8 cellular contexts compared by ENCODE assay signal in the genomic region with DNA sequence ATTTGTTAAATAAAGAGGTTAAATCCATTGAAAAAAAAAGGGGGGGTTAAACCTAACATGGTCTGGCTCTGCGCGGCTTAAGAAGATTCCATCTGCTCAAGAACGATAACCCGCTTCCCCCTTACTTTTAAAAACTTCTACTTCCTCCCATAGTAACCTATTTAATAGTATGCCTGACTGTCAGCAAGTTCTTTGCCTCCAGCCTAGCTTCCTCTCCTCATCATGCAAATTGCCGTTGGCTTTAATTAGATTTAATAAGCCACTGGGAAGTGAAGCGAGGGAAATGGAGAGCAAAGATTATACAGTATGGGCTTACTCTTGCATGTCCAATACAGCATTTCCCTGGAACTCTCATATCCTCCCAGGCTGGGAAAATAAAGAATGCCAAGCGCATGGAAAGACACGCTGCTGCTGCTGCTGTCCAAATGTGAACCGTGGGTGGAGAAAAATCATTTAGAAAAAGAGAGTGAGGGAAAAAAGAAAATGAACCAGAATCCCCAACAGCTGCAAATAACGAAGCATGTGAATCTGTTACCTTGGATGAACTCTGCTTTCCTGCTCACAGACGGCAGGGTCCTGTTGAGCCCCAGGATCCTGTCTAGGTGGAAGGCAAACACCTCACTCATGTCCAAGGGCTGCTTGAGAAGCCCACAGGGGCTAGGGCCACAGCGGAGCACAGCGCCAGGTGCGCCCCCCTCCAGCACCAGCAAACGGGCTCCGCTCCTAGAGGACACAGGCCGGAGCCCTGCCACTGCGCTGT. TPM values are rescaled to one million over a fixed set of nuclear protein-coding genes. Genes with fewer than 3 reads are reported as not detected.
DNase-seq lines count a peak whose midpoint lies in the region; ATAC-seq, FAIRE-seq and TF ChIP-seq lines count a peak whose summit lies in the region.

No MANE protein-coding gene starts in this region.

- WGBS in esophagus, 2 donors, result 48 to 50% methylated on average over 18 of the region's 18 CpGs
- 49 to 64% methylated on average over 18 of the region's 18 CpGs for WGBS in pancreas, 2 donors

- H3K27ac ChIP-seq in esophagus (ENCODE audit: low read depth in 2 of 2, low read length in 1 of 2), result peak overlapping the region in 1 of 2 donors; percentile 2
- peak overlapping the region in 2 of 4 donors; percentile 74 to 83 for H3K27ac ChIP-seq in pancreas

- peak overlapping the region; percentile 7 to 51 for H3K4me3 ChIP-seq in esophagus (ENCODE audit: low read depth in 1 of 2, low read length in 2 of 2)
- peak overlapping the region; percentile 3 to 50 (median 20) for H3K4me3 ChIP-seq in pancreas

- no peaks in the 10 kb centered on the region for H3K36me3 ChIP-seq in esophagus (ENCODE audit: control insufficient read depth in 2 of 2, insufficient read depth in 2 of 2, low read length in 1 of 2)
- H3K36me3 ChIP-seq in pancreas, result no peaks in the 10 kb centered on the region

- TF ChIP-seq CTCF in pancreas (IDR thresholded peaks at IDR 0.05), result no peak

- H3K4me1 ChIP-seq in esophagus (ENCODE audit: control insufficient read depth in 2 of 2, insufficient read depth in 2 of 2, low read length in 1 of 2), result peaks cover 0 to 3% of the 10 kb centered on the region in 2 donors
- H3K4me1 ChIP-seq in pancreas, result peaks cover 6 to 14% (median 11%) of the 10 kb centered on the region in 3 donors

- intact Hi-C loops in pancreas (cut with DNase I), result loop anchor here in 2 of 3 donors (5.0 kb wide), 2 partner anchors 178 to 183 kb away; no protein-coding TSS in a partner anchor

- ATAC-seq in pancreas (peak in 2 of 4 donors; percentile 4 to 10), GM21717 (IDR thresholded peaks at IDR 0.05; ENCODE audit: unreplicated experiment) (no peak), GM21381 (IDR thresholded peaks at IDR 0.05; ENCODE audit: unreplicated experiment) (no peak)

- no peak for FAIRE-seq in pancreas (lab: Jason Lieb, UNC)

- H3K27me3 ChIP-seq in esophagus (ENCODE audit: control insufficient read depth in 1 of 2, insufficient read depth in 2 of 2, low read length in 2 of 2) (no peaks in the 10 kb centered on the region), pancreas (no peaks in the 10 kb centered on the region)

- DNase-seq in COR-L47 (lab: John Stamatoyannopoulos, UW) (peak; percentile 14), NCI-H82 treated with DMSO at 0.1 percent for 48 hours (lab: John Stamatoyannopoulos, UW; ENCODE audit: unreplicated experiment) (peak; percentile 42), pancreas (no peak)
- no peak for DNase-seq in stimulated activated CD8-positive, alpha-beta memory T cell treated with anti-CD3 and anti-CD28 coated beads, Interleukin-4, amount 100 ng/mL, for 48 hours
- no peak for DNase-seq in central memory CD4-positive, alpha-beta T cell

- H3K9me3 ChIP-seq in esophagus (ENCODE audit: control insufficient read depth in 2 of 2, insufficient read depth in 1 of 2, low read depth in 1 of 2, low read length in 1 of 2) (no peaks in the 10 kb centered on the region), pancreas (no peaks in the 10 kb centered on the region)

RNA-seq across cellular contexts. Expression of gene GASK1B, which starts 2.7 kb away (rescaled TPM):
- polyA plus RNA-seq in esophagus (1 to 10 TPM; 1.0 to 1.6 TPM), pancreas (1 to 10 TPM; 2.4 to 3.0 TPM)
- 10 to 100 TPM in 3 of 6 donors, 1 to 10 TPM in 3; 1.4 to 27.7 (median 7.7) TPM for total RNA-seq in pancreas

RNA-seq across cellular contexts. Expression of gene TMEM144, which starts 40.2 kb away (rescaled TPM):
- 1 to 10 TPM; 2.7 to 2.9 TPM for polyA plus RNA-seq in esophagus
- total RNA-seq in pancreas, result 10 to 100 TPM in 2 of 6 donors, 1 to 10 TPM in 4; 5.1 to 10.1 (median 8.6) TPM
- 1 to 10 TPM; 2.4 to 3.1 TPM for polyA plus RNA-seq in pancreas

Comparison
In these comparisons a context has a peak if more than half of its experiments do, and no peak if none do; other contexts are left out.
1. DNase-seq: peak in COR-L47 (single experiment) and NCI-H82 treated with DMSO at 0.1 percent for 48 hours (single experiment); none in pancreas (0 of 6), stimulated activated CD8-positive, alpha-beta memory T cell treated with anti-CD3 and anti-CD28 coated beads, Interleukin-4, amount 100 ng/mL, for 48 hours (single experiment) and central memory CD4-positive, alpha-beta T cell (single experiment).